22 cellular contexts compared by ENCODE assay signal in the genomic region with DNA sequence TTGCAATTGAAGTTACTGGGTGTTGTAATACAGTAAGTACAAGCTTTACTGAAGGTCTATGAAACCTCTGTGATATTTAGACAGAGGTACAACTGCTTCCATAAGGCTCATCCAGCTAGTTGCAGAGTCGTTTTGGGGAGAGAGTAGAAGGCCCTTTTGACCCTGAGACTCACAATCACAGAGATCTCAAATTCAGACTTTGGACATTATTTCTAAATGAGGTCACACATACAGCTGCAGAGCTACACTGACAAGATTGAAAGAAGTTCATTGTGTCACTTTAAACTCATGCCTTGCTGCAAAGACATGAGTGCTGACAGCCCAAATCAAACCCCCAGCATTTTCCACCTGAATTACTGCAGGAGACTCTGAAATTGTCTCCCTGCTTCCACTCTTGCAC.
DNase-seq lines count a peak whose midpoint lies in the region; ATAC-seq, FAIRE-seq and TF ChIP-seq lines count a peak whose summit lies in the region.
"Had no signal": no experiment of that assay in that cellular context is flagged by ENCODE, and none has a peak within 500 bp of the region (broad histone marks: within the 10 kb centered on the region; RNA-seq: fewer than 3 reads in every experiment).

No MANE protein-coding gene starts in this region.

- no peak overlapping the region for H3K4me2 ChIP-seq in HepG2 (ENCODE audit: low read depth, low read length)
- H3K4me2 ChIP-seq: GM23338 had no signal

- H3K36me3 ChIP-seq in HepG2 (replicated peaks in 1 of 2; ENCODE audit: control insufficient read depth in 1 of 2, insufficient read depth in 2 of 2, low read length in 2 of 2) = no peaks in the 10 kb centered on the region

- in situ Hi-C loops in HepG2 (cut with HindIII; ENCODE audit: extremely low pct_ligation_motif_present, low pct_unique_long_range_greater_than_20kb) = no loop called here

- H3K27ac ChIP-seq in angular gyrus (ENCODE audit: low read depth, low read length) (peak overlapping the region; percentile 63), HepG2 (ENCODE audit: extremely low read length, insufficient read depth, low read length) (no peak overlapping the region)
- H3K27ac ChIP-seq in CD4-positive, alpha-beta T cell (ENCODE audit: low read depth, low read length) = no peak overlapping the region
- H3K27ac ChIP-seq: 22Rv1 had no signal

- POLR2A ChIA-PET in HepG2 (lab: Yijun Ruan, JAX) = no interaction called here
- POLR2A ChIA-PET in CD4-positive, alpha-beta T cell (lab: Charles Lee) = no interaction called here

- no peaks in the 10 kb centered on the region for H4K20me1 ChIP-seq in HepG2 (ENCODE audit: insufficient read depth, low read length)

- H3K79me2 ChIP-seq in HepG2 (ENCODE audit: insufficient read depth, low read length) = no peaks in the 10 kb centered on the region

- no peak for TF ChIP-seq RAD21 in HepG2 (CRISPR knock-in tag; IDR thresholded peaks at IDR 0.05)

- TF ChIP-seq EP300 in HepG2 (IDR thresholded peaks at IDR 0.05; ENCODE audit: low read depth in 2 of 2, low read length in 2 of 2) (no peak), HepG2 (CRISPR knock-in tag; IDR thresholded peaks at IDR 0.05; ENCODE audit: borderline replicate concordance) (no peak)

- no peak overlapping the region for H3K4me3 ChIP-seq in HepG2 (replicated peaks in 1 of 3; ENCODE audit: insufficient read depth in 1 of 3, low read depth in 2 of 3, low read length in 3 of 3)
- H3K4me3 ChIP-seq: GM23338 had no signal

- no peaks in the 10 kb centered on the region for H3K9me3 ChIP-seq in HepG2 (ENCODE audit: low read length)
- no peaks in the 10 kb centered on the region for H3K9me3 ChIP-seq in CD4-positive, alpha-beta T cell (ENCODE audit: control insufficient read depth, low read length)

- BruUV-seq in HepG2 (replicated peaks; lab: Mats Ljungman, UMichigan) = no TSS peak

- no peaks in the 10 kb centered on the region for H3K27me3 ChIP-seq in HepG2 (ENCODE audit: control insufficient read depth in 1 of 2, insufficient read depth in 2 of 2, low read length in 2 of 2)
- no peaks in the 10 kb centered on the region for H3K27me3 ChIP-seq in CD4-positive, alpha-beta T cell (ENCODE audit: control insufficient read depth, insufficient read depth, low read length)

- no peak overlapping the region for H3K9ac ChIP-seq in HepG2 (ENCODE audit: insufficient read depth, low read depth, low read length)

- H2AFZ ChIP-seq in HepG2 (ENCODE audit: low read length) = no peak overlapping the region
- H2AFZ ChIP-seq: GM23338 had no signal

- WGBS in HepG2 (ENCODE audit: low lambda C conversion rate) = 0% methylated on average over 1 of the region's 1 CpG

- no peak overlapping the region for H3K4me3 Mint-ChIP-seq in CD4-positive, alpha-beta T cell
- H3K4me3 Mint-ChIP-seq: B cell, GM23338 had no signal

- ATAC-seq in HepG2 (peak; percentile 65), HG02870 (IDR thresholded peaks at IDR 0.05; ENCODE audit: unreplicated experiment) (no peak)
- no peak for ATAC-seq in CD4-positive, alpha-beta T cell (ENCODE audit: poor library complexity)
- ATAC-seq in activated CD4-positive, CD25-positive, alpha-beta regulatory T cell treated with anti-CD3 and anti-CD28 coated beads, Interleukin-2, amount 50 U/mL, for 24 hours = no peak
- ATAC-seq: GM23338 had no signal

- TF ChIP-seq CTCF in HepG2 (CRISPR knock-in tag; IDR thresholded peaks at IDR 0.05) = no peak
- no peak for TF ChIP-seq CTCF in CD4-positive, alpha-beta T cell (IDR thresholded peaks at IDR 0.05)

- no peak overlapping the region for H3K27ac Mint-ChIP-seq in CD4-positive, alpha-beta T cell
- H3K27ac Mint-ChIP-seq: B cell, GM23338 had no signal

- CTCF ChIA-PET in HepG2 (lab: Yijun Ruan, JAX; ENCODE audit: low intra/inter-chr PET ratio, low total read pairs) = no interaction called here
- CTCF ChIA-PET in CD4-positive, alpha-beta T cell (lab: Charles Lee) = no interaction called here

- peak; percentile 27 for DNase-seq in Ammon's horn (ENCODE audit: low spot score)
- DNase-seq in HepG2 (ENCODE audit: low spot score) = peak; percentile 21
- DNase-seq in putamen (ENCODE audit: low spot score) = peak; percentile 60
- no peak for DNase-seq in CD4-positive, alpha-beta T cell
- no peak for DNase-seq in dermis blood vessel endothelial cell
- DNase-seq: DMS153, GF-D8, HCEC 1CT, KBM-7, NCI-H1105 treated with DMSO at 0.1 percent for 48 hours, NCI-H1694, NCI-H2081 treated with DMSO at 0.1 percent for 48 hours, NCI-H510A, NCI-H774, Right ventricle myocardium superior had no signal

- no peak for TF ChIP-seq POLR2A in HepG2 (IDR thresholded peaks at IDR 0.05; ENCODE audit: insufficient read depth in 1 of 2, low read depth in 2 of 2, low read length in 2 of 2)

- peaks cover 38% of the 10 kb centered on the region for H3K27me3 Mint-ChIP-seq in CD4-positive, alpha-beta T cell

- H3K36me3 Mint-ChIP-seq in CD4-positive, alpha-beta T cell (ENCODE audit: low read depth) = no peaks in the 10 kb centered on the region

- FAIRE-seq in HepG2 (lab: Jason Lieb, UNC) = no peak
- FAIRE-seq: GM19239 had no signal

- no peaks in the 10 kb centered on the region for H3K4me1 ChIP-seq in HepG2 (ENCODE audit: insufficient read depth, low read length)

- intact Hi-C loops in HepG2 (cut with micrococcal nuclease; ENCODE audit: unreplicated experiment) = no loop called here
- intact Hi-C loops in CD4-positive, alpha-beta T cell (cut with DNase I, micrococcal nuclease) = no loop called here

- H3K4me1 Mint-ChIP-seq in CD4-positive, alpha-beta T cell (ENCODE audit: low read depth) = no peaks in the 10 kb centered on the region
- H3K4me1 Mint-ChIP-seq: B cell, GM23338 had no signal

- peaks cover 5% of the 10 kb centered on the region for H3K9me3 Mint-ChIP-seq in CD4-positive, alpha-beta T cell
- H3K9me3 Mint-ChIP-seq: GM23338 had no signal

TF ChIP-seq in HepG2, 621 proteins besides CTCF, POLR2A, EP300 and RAD21:
- TF ChIP-seq GFI1 (CRISPR knock-in tag; IDR thresholded peaks at IDR 0.05; ENCODE audit: borderline replicate concordance) (0 out of 2 replicates have a peak, but pooled peaks have one; percentile 24), LCORL (IDR thresholded peaks at IDR 0.05) (no peak), LCORL (CRISPR knock-in tag; IDR thresholded peaks at IDR 0.05) (no peak), HNF4A (CRISPR knock-in tag; IDR thresholded peaks at IDR 0.05) (0 out of 2 replicates have a peak, but pooled peaks have one; percentile 20)

Comparison
In these comparisons a context has a peak if more than half of its experiments do, and no peak if none do; other contexts are left out.
1. DNase-seq: peak in Ammon's horn (single experiment), HepG2 (single experiment) and putamen (single experiment); none in CD4-positive, alpha-beta T cell (0 of 10) and dermis blood vessel endothelial cell (single experiment).